In genomic region chr5:169663537-169663936, GRCh38 we compare ENCODE assay signal across 24 cellular contexts. TPM values are rescaled to one million over a fixed set of nuclear protein-coding genes. Genes with fewer than 3 reads are reported as not detected.
"Had no signal": no experiment of that assay in that cellular context is flagged by ENCODE, and none has a peak within 500 bp of the region (broad histone marks: within the 10 kb centered on the region; RNA-seq: fewer than 3 reads in every experiment).

No MANE protein-coding gene starts in this region.

- H2AFZ ChIP-seq: hepatocyte had no signal

- ATAC-seq: left cardiac atrium; left lung; mucosa of descending colon; psoas muscle; right cardiac atrium; stimulated activated effector memory CD8-positive, alpha-beta T cell treated with anti-CD3 and anti-CD28 coated beads, Interleukin-12 subunit alpha, Interleukin-12 subunit beta, amount 100 ng/mL, for 72 hours had no signal

- H3K27ac ChIP-seq: hepatocyte, left lung, ovary, psoas muscle, sigmoid colon, stomach, thoracic aorta, tibial nerve, upper lobe of left lung had no signal

- DNase-seq: cortex of kidney; head of caudate nucleus; left cardiac atrium; left lung; mesenchymal stem cell; mucosa of descending colon; naive B cell; nephron progenitor cell; occipital lobe; ovary; posterior cingulate gyrus; psoas muscle; right cardiac atrium; sigmoid colon; stimulated activated CD4-positive, alpha-beta T cell treated with anti-CD3 and anti-CD28 coated beads, Interleukin-2, amount 100 ng/mL, for 24 hours; stimulated activated CD4-positive, alpha-beta T cell treated with anti-CD3 and anti-CD28 coated beads, Interleukin-4, amount 100 ng/mL, for 24 hours; stimulated activated naive CD4-positive, alpha-beta T cell treated with Interleukin-2 at 50 U/mL for 16 hours; stomach; upper lobe of left lung had no signal

- H3K4me3 ChIP-seq: hepatocyte, left lung, mucosa of descending colon, ovary, psoas muscle, sigmoid colon, stomach, thoracic aorta, tibial nerve, upper lobe of left lung had no signal

- H3K36me3 Mint-ChIP-seq: mesothelial cell of epicardium had no signal

- H3K36me3 ChIP-seq: left lung, ovary, sigmoid colon, stomach, thoracic aorta, tibial nerve, upper lobe of left lung had no signal

- H3K27ac Mint-ChIP-seq: mesothelial cell of epicardium; nephron progenitor cell; stimulated activated effector memory CD8-positive, alpha-beta T cell treated with anti-CD3 and anti-CD28 coated beads, Interleukin-12 subunit alpha, Interleukin-12 subunit beta, amount 100 ng/mL, for 72 hours had no signal

- H3K9me3 ChIP-seq: left lung, mucosa of descending colon, psoas muscle, sigmoid colon, thoracic aorta, upper lobe of left lung had no signal

- H3K79me2 ChIP-seq: hepatocyte had no signal

- H3K27me3 Mint-ChIP-seq: naive B cell had no signal

- H3K4me1 ChIP-seq: psoas muscle, sigmoid colon, stomach, tibial nerve had no signal

- H3K4me1 Mint-ChIP-seq: mesothelial cell of epicardium, nephron progenitor cell had no signal

- H3K4me2 ChIP-seq: hepatocyte had no signal

- H3K27me3 ChIP-seq: left lung, ovary, sigmoid colon, stomach, tibial nerve, upper lobe of left lung had no signal

- H3K4me3 Mint-ChIP-seq: mesothelial cell of epicardium; naive B cell; nephron progenitor cell; stimulated activated effector memory CD8-positive, alpha-beta T cell treated with anti-CD3 and anti-CD28 coated beads, Interleukin-12 subunit alpha, Interleukin-12 subunit beta, amount 100 ng/mL, for 72 hours had no signal

RNA-seq across cellular contexts. Expression of gene DOCK2, which starts 26.5 kb away (rescaled TPM):
- polyA plus RNA-seq: hepatocyte had no signal
